In the genomic region with DNA sequence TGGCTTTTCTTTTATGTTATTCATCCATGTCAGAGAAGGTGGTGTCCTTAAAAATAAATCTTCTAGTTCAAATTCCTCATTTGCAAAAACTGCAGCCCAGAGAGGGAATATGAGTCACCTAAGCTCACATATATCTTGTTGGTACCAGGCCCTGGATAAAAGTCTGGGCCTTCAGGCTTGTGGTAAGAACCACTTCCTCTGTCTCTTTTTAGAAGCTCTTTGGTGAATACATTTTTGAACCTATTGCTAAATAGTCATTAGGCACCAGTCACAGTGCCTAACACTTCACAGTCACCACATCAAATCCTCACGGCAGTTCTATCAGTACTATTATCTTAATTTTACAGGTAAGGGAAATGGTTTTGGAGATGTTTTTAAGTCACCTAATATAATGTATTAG, we compare ENCODE assay signal across 11 cellular contexts.
A peak's percentile ranks its signal among the peaks of the same experiment; 100 is the strongest.
DNase-seq lines count a peak whose midpoint lies in the region; ATAC-seq, FAIRE-seq and TF ChIP-seq lines count a peak whose summit lies in the region.
"Had no signal": no experiment of that assay in that cellular context is flagged by ENCODE, and none has a peak within 500 bp of the region (broad histone marks: within the 10 kb centered on the region; RNA-seq: fewer than 3 reads in every experiment).

No MANE protein-coding gene starts in this region.

- H3K4me1 Mint-ChIP-seq in CD8-positive, alpha-beta T cell (ENCODE audit: low read depth), result peaks cover 10% of the 10 kb centered on the region
- no peaks in the 10 kb centered on the region for H3K4me1 Mint-ChIP-seq in natural killer cell
- H3K4me1 Mint-ChIP-seq: stimulated activated effector memory CD8-positive, alpha-beta T cell treated with anti-CD3 and anti-CD28 coated beads, Interleukin-12 subunit alpha, Interleukin-12 subunit beta, amount 100 ng/mL, for 72 hours had no signal

- H3K27ac ChIP-seq in GM23248, result no peak overlapping the region
- H3K27ac ChIP-seq in CD8-positive, alpha-beta T cell (ENCODE audit: low read depth, low read length), result no peak overlapping the region
- H3K27ac ChIP-seq in body of pancreas, result no peak overlapping the region

- 74 to 85% methylated on average over 1 of the region's 1 CpG for WGBS in GM23248 (ENCODE audit: low coverage in 1 of 2, low lambda C conversion rate in 2 of 2, missing lambda C conversion rate in 2 of 2), 2 experiments
- WGBS in body of pancreas, 2 donors, result 56 to 61% methylated on average over 1 of the region's 1 CpG

- intact Hi-C loops in CD8-positive, alpha-beta T cell (cut with DNase I, micrococcal nuclease), result no loop called here
- intact Hi-C loops in natural killer cell (cut with micrococcal nuclease) (no loop called here), body of pancreas (cut with DNase I) (no loop called here)

- H3K9me2 ChIP-seq in GM23248 (ENCODE audit: insufficient read depth), result no peaks in the 10 kb centered on the region

- H4K20me1 ChIP-seq in GM23248 (ENCODE audit: insufficient read depth), result no peaks in the 10 kb centered on the region

- no peak overlapping the region for H3K27ac Mint-ChIP-seq in CD8-positive, alpha-beta T cell
- H3K27ac Mint-ChIP-seq in natural killer cell, result no peak overlapping the region
- H3K27ac Mint-ChIP-seq: stimulated activated effector memory CD8-positive, alpha-beta T cell treated with anti-CD3 and anti-CD28 coated beads, Interleukin-12 subunit alpha, Interleukin-12 subunit beta, amount 100 ng/mL, for 72 hours had no signal

- TF ChIP-seq CTCF in bronchial epithelial cell (IDR thresholded peaks at IDR 0.05; ENCODE audit: insufficient read depth, low read length, severe bottlenecking), result no peak
- TF ChIP-seq CTCF in CD8-positive, alpha-beta T cell (IDR thresholded peaks at IDR 0.05), result no peak
- TF ChIP-seq CTCF in natural killer cell (IDR thresholded peaks at IDR 0.05), result no peak
- no peak for TF ChIP-seq CTCF in body of pancreas (IDR thresholded peaks at IDR 0.05)

- no peaks in the 10 kb centered on the region for H3K27me3 Mint-ChIP-seq in CD8-positive, alpha-beta T cell (ENCODE audit: low read depth)
- H3K27me3 Mint-ChIP-seq in natural killer cell (ENCODE audit: low read depth in 2 of 2), result no peaks in the 10 kb centered on the region

- no peaks in the 10 kb centered on the region for H3K36me3 Mint-ChIP-seq in CD8-positive, alpha-beta T cell
- H3K36me3 Mint-ChIP-seq in natural killer cell, result no peaks in the 10 kb centered on the region
- H3K36me3 Mint-ChIP-seq: stimulated activated effector memory CD8-positive, alpha-beta T cell treated with anti-CD3 and anti-CD28 coated beads, Interleukin-12 subunit alpha, Interleukin-12 subunit beta, amount 100 ng/mL, for 72 hours had no signal

- no peaks in the 10 kb centered on the region for H3K27me3 ChIP-seq in GM23248 (replicated peaks; ENCODE audit: insufficient read depth)
- no peaks in the 10 kb centered on the region for H3K27me3 ChIP-seq in bronchial epithelial cell (ENCODE audit: control insufficient read depth, insufficient read depth, low read length)
- H3K27me3 ChIP-seq in CD8-positive, alpha-beta T cell (ENCODE audit: insufficient read depth, low read length), result no peaks in the 10 kb centered on the region
- H3K27me3 ChIP-seq in body of pancreas, result no peaks in the 10 kb centered on the region

- no peak overlapping the region for H3K9ac ChIP-seq in GM23248

- FAIRE-seq in bronchial epithelial cell (lab: Jason Lieb, UNC), result no peak

- H3K4me1 ChIP-seq in GM23248 (ENCODE audit: insufficient read depth), result peaks cover 10% of the 10 kb centered on the region; the same call in 1 of the 2 replicates
- no peaks in the 10 kb centered on the region for H3K4me1 ChIP-seq in CD8-positive, alpha-beta T cell (ENCODE audit: insufficient read depth, low read length)
- H3K4me1 ChIP-seq in body of pancreas, result no peaks in the 10 kb centered on the region

- H3K4me2 ChIP-seq in GM23248 (ENCODE audit: unreplicated experiment), result no peak overlapping the region

- DNase-seq in A172 (ENCODE audit: low spot score) (peak; percentile 94), GM23248 (peak; percentile 45), NOMO-1 treated with DMSO at 0.1 percent for 48 hours (lab: John Stamatoyannopoulos, UW; ENCODE audit: unreplicated experiment) (peak; percentile 89), bronchial epithelial cell (ENCODE audit: low read depth) (peak; percentile 34), natural killer cell (no peak), body of pancreas (no peak), GM19240 (ENCODE audit: insufficient read length, low spot score) (no peak)
- no peak for DNase-seq in CD8-positive, alpha-beta T cell
- DNase-seq: NCI-H524 treated with DMSO at 0.1 percent for 48 hours, T-helper 9 cell had no signal

- H3K4me3 ChIP-seq in GM23248 (no peak overlapping the region), bronchial epithelial cell (ENCODE audit: low read depth, low read length) (no peak overlapping the region), body of pancreas (no peak overlapping the region)
- no peak overlapping the region for H3K4me3 ChIP-seq in CD8-positive, alpha-beta T cell (ENCODE audit: low read depth, low read length)

- H3F3A ChIP-seq in GM23248 (ENCODE audit: insufficient read depth), result no peaks in the 10 kb centered on the region

- no peaks in the 10 kb centered on the region for H3K9me3 ChIP-seq in GM23248 (ENCODE audit: low read depth)
- no peaks in the 10 kb centered on the region for H3K9me3 ChIP-seq in CD8-positive, alpha-beta T cell (ENCODE audit: low read length)
- H3K9me3 ChIP-seq in body of pancreas, result no peaks in the 10 kb centered on the region

- POLR2A ChIA-PET in CD8-positive, alpha-beta T cell (lab: Charles Lee), result no interaction called here

- no peak for TF ChIP-seq POLR2A in body of pancreas (IDR thresholded peaks at IDR 0.05)

- H2AFZ ChIP-seq in GM23248, result no peak overlapping the region

- peaks cover 2% of the 10 kb centered on the region for H3K9me3 Mint-ChIP-seq in CD8-positive, alpha-beta T cell
- peaks cover 0 to 2% of the 10 kb centered on the region in 2 donors for H3K9me3 Mint-ChIP-seq in natural killer cell
- H3K9me3 Mint-ChIP-seq: stimulated activated effector memory CD8-positive, alpha-beta T cell treated with anti-CD3 and anti-CD28 coated beads, Interleukin-12 subunit alpha, Interleukin-12 subunit beta, amount 100 ng/mL, for 72 hours had no signal

- H3K4me3 Mint-ChIP-seq in CD8-positive, alpha-beta T cell, result no peak overlapping the region
- no peak overlapping the region for H3K4me3 Mint-ChIP-seq in natural killer cell
- H3K4me3 Mint-ChIP-seq: stimulated activated effector memory CD8-positive, alpha-beta T cell treated with anti-CD3 and anti-CD28 coated beads, Interleukin-12 subunit alpha, Interleukin-12 subunit beta, amount 100 ng/mL, for 72 hours had no signal

- in situ Hi-C loops in GM23248 (cut with MboI), result no loop called here

- H3K79me2 ChIP-seq in GM23248 (ENCODE audit: insufficient read depth), result no peaks in the 10 kb centered on the region

- CTCF ChIA-PET in CD8-positive, alpha-beta T cell (lab: Charles Lee), result interaction anchor here (1.2 to 2.3 kb wide), 2 partner anchors 10 to 16 kb away, joined by 3 to 5 read pairs; no protein-coding TSS in a partner anchor

- no peak for ATAC-seq in CD8-positive, alpha-beta T cell
- ATAC-seq in natural killer cell (no peak), body of pancreas (no peak)
- ATAC-seq: stimulated activated effector memory CD8-positive, alpha-beta T cell treated with anti-CD3 and anti-CD28 coated beads, Interleukin-12 subunit alpha, Interleukin-12 subunit beta, amount 100 ng/mL, for 72 hours had no signal

- H3K36me3 ChIP-seq in GM23248 (ENCODE audit: low read depth), result no peaks in the 10 kb centered on the region
- H3K36me3 ChIP-seq in bronchial epithelial cell (ENCODE audit: control insufficient read depth, insufficient read depth, low read length), result no peaks in the 10 kb centered on the region
- H3K36me3 ChIP-seq in CD8-positive, alpha-beta T cell (ENCODE audit: insufficient read depth, low read length), result no peaks in the 10 kb centered on the region
- no peaks in the 10 kb centered on the region for H3K36me3 ChIP-seq in body of pancreas (replicated peaks in 1 of 2; ENCODE audit: insufficient read depth in 1 of 2, low read depth in 2 of 2)

Comparison
In these comparisons a context has a peak if more than half of its experiments do, and no peak if none do; other contexts are left out.
1. DNase-seq: peak in A172 (single experiment), GM23248 (single experiment), NOMO-1 treated with DMSO at 0.1 percent for 48 hours (single experiment) and bronchial epithelial cell (single experiment); none in CD8-positive, alpha-beta T cell (0 of 7), natural killer cell (single experiment), body of pancreas (0 of 4) and GM19240 (single experiment).